In the genomic region with DNA sequence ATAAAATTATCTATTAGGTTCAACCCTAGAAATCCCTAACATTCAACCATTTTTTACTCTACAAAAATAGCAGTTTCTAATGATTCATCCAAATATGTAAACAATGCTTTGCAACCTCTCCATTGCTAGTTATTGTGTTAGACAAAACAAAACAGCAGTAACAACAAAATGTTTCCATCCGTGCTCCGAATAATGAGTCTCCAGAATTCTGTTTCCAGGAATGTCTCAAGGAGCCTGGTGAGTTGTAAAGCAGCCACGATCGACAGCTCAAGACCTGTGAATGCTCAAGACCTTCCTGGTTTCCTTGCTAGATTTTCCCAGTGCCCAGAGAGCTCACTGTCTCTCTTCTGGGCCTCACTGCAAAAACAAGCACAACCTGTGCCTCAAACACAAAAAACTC, we compare ENCODE assay signal across 25 cellular contexts. TPM values are rescaled to one million over a fixed set of nuclear protein-coding genes. Genes with fewer than 3 reads are reported as not detected.
"Had no signal": no experiment of that assay in that cellular context is flagged by ENCODE, and none has a peak within 500 bp of the region (broad histone marks: within the 10 kb centered on the region; RNA-seq: fewer than 3 reads in every experiment).

No MANE protein-coding gene starts in this region.

- DNase-seq: activated CD4-positive, alpha-beta T cell treated with anti-CD3 and anti-CD28 coated beads for 4 hours; activated CD8-positive, alpha-beta memory T cell treated with anti-CD3 and anti-CD28 coated beads, Interleukin-2, amount 50 U/mL, for 4 hours; activated CD8-positive, alpha-beta T cell treated with anti-CD3 and anti-CD28 coated beads for 36 hours; activated effector memory CD4-positive, alpha-beta T cell treated with Interleukin-2 at 50 U/mL for 16 hours; activated naive CD4-positive, alpha-beta T cell; activated T-cell treated with anti-CD3 and anti-CD28 coated beads, Interleukin-2, amount 50 U/mL, for 72 hours; amygdala; brain microvascular endothelial cell; KG1; NCI-H1092; NCI-H1417; NCI-H1930; NCI-H2171 treated with DMSO at 0.1 percent for 48 hours; NCI-H510A treated with DMSO at 0.1 percent for 48 hours; NCI-H69; NK-92 treated with Interleukin-12 subunit alpha and Interleukin-12 subunit beta, amount 100 ng/mL, for 24 hours; OCI-M1; RPMI8226; SK-N-SH; T-helper 1 cell; WERI-Rb-1 had no signal

- H3K4me2 ChIP-seq: SK-N-SH had no signal

- H3K9me3 ChIP-seq: SK-N-SH had no signal

- H3K27ac ChIP-seq: brain microvascular endothelial cell, cardiac muscle cell, WERI-Rb-1 had no signal

- H3K9ac ChIP-seq: SK-N-SH had no signal

- H3K4me3 ChIP-seq: cardiac muscle cell had no signal

- H3K27me3 ChIP-seq: brain microvascular endothelial cell, cardiac muscle cell had no signal

- H3K36me3 ChIP-seq: brain microvascular endothelial cell, cardiac muscle cell, WERI-Rb-1 had no signal

RNA-seq across cellular contexts. Expression of gene CHRD, which starts 49.9 kb away (rescaled TPM):
- total RNA-seq: activated CD8-positive, alpha-beta T cell treated with anti-CD3 and anti-CD28 coated beads for 36 hours; MCF 10A; T-helper 2 cell treated with Interferon-gamma antibody and Interleukin-4, amounts not matched to agents 100 ng/mL and 5 ng/mL, for 36 hours had no signal

RNA-seq across cellular contexts. Expression of gene THPO, which starts 51.8 kb away (rescaled TPM):
- total RNA-seq: activated CD8-positive, alpha-beta T cell treated with anti-CD3 and anti-CD28 coated beads for 36 hours; activated T-cell treated with anti-CD3 and anti-CD28 coated beads, Interleukin-2, amount 50 U/mL, for 72 hours; LHCN-M2; MCF 10A; T-helper 2 cell treated with Interferon-gamma antibody and Interleukin-4, amounts not matched to agents 100 ng/mL and 5 ng/mL, for 36 hours had no signal
